Comparison of ENCODE assay signal across 7 cellular contexts in the genomic region with DNA sequence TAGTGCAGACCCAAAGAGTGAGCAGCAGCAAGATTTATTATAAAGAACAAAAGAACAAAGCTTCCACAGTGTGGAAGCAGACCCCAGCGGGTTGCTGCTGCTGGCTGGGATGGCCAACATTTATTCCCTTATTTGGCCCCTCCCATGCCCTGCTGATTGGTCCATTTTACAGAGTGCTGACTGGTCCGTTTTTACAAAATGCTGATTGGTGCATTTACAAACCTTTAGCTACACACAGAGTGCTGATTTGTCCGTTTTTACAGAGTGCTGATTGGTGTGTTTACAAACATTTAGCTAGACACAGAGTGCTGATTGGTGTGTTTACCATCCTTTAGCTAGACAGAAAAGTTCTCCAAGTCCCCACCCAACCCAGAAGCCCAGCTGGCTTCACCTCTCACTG.
DNase-seq lines count a peak whose midpoint lies in the region; ATAC-seq, FAIRE-seq and TF ChIP-seq lines count a peak whose summit lies in the region.
"Not testable (repeated sequence)": the region's sequence is repeated elsewhere in the genome, so short reads cannot be mapped to it uniquely, and the experiment has no call there.

No MANE protein-coding gene starts in this region.

- not testable (repeated sequence) for H3K4me3 Mint-ChIP-seq in CD14-positive monocyte; activated CD4-positive, alpha-beta T cell treated with anti-CD3 and anti-CD28 coated beads, Interleukin-2, amount 10 ng/mL, durations not matched to agents 7 days and 5 days
- peak overlapping the region; percentile 86 for H3K4me3 Mint-ChIP-seq in activated naive CD8-positive, alpha-beta T cell

- not testable (repeated sequence) for H3K9ac ChIP-seq in GM23248; OCI-LY3 (ENCODE audit: low read length); HepG2 (ENCODE audit: insufficient read depth, low read depth, low read length); neuronal stem cell (ENCODE audit: low read depth, low read length, poor library complexity)

- H4K8ac ChIP-seq in neuronal stem cell (ENCODE audit: low read depth, low read length), result not testable (repeated sequence)

- not testable (repeated sequence) for H3K9me3 ChIP-seq in GM23248 (ENCODE audit: low read depth); OCI-LY3 (ENCODE audit: insufficient read depth, low read length); HepG2 (ENCODE audit: low read length); neuronal stem cell (replicated peaks in 1 of 2; ENCODE audit: control insufficient read depth in 2 of 2, insufficient read depth in 1 of 2, low read depth in 1 of 2, low read length in 2 of 2)

- 28 to 42% methylated on average over 3 of the region's 3 CpGs for WGBS in GM23248 (ENCODE audit: low coverage in 1 of 2, low lambda C conversion rate in 2 of 2, missing lambda C conversion rate in 2 of 2), 2 experiments
- WGBS in HepG2 (ENCODE audit: low lambda C conversion rate), result 59% methylated on average over 3 of the region's 3 CpGs
- WGBS in neuronal stem cell (ENCODE audit: extremely low coverage in 2 of 2, insufficient read length in 2 of 2, insufficient replicate concordance in 1 of 2), 2 donors, result no CpG with 5 or more reads among the region's 3 CpGs

- not testable (repeated sequence) for TF ChIP-seq EP300 in HepG2 (IDR thresholded peaks at IDR 0.05; ENCODE audit: low read depth in 2 of 2, low read length in 2 of 2); HepG2 (CRISPR knock-in tag; IDR thresholded peaks at IDR 0.05; ENCODE audit: borderline replicate concordance)

- DNase-seq in CD14-positive monocyte (ENCODE audit: low spot score); GM23248; activated CD4-positive, alpha-beta T cell treated with anti-CD3 and anti-CD28 coated beads, Interleukin-2, amount 10 ng/mL, durations not matched to agents 7 days and 5 days; HepG2 (ENCODE audit: low spot score); neuronal stem cell (ENCODE audit: low spot score): not testable (repeated sequence)

- not testable (repeated sequence) for H3K27me3 Mint-ChIP-seq in CD14-positive monocyte (ENCODE audit: low read depth in 3 of 3); activated CD4-positive, alpha-beta T cell treated with anti-CD3 and anti-CD28 coated beads, Interleukin-2, amount 10 ng/mL, durations not matched to agents 7 days and 5 days; activated naive CD8-positive, alpha-beta T cell

- H4K91ac ChIP-seq in neuronal stem cell (ENCODE audit: low read depth, low read length, poor library complexity), result not testable (repeated sequence)

- H3K36me3 ChIP-seq in GM23248 (ENCODE audit: low read depth); OCI-LY3 (replicated peaks; ENCODE audit: low read depth, low read length); HepG2 (replicated peaks in 1 of 2; ENCODE audit: control insufficient read depth in 1 of 2, insufficient read depth in 2 of 2, low read length in 2 of 2); neuronal stem cell (replicated peaks in 1 of 2; ENCODE audit: control insufficient read depth in 2 of 2, insufficient read depth in 2 of 2, low read length in 2 of 2): not testable (repeated sequence)

- H3F3A ChIP-seq in GM23248 (ENCODE audit: insufficient read depth), result not testable (repeated sequence)

- intact Hi-C loops in CD14-positive monocyte (cut with micrococcal nuclease), result loop anchor here in 1 of 2 donors (10.0 kb wide), 1 partner anchor 575 kb away; a partner anchor contains a TSS
- intact Hi-C loops in HepG2 (cut with micrococcal nuclease; ENCODE audit: unreplicated experiment), result loop anchor here (5.0 kb wide), 1 partner anchor 187 kb away; no protein-coding TSS in a partner anchor

- not testable (repeated sequence) for H2BK12ac ChIP-seq in neuronal stem cell (ENCODE audit: low read length)

- not testable (repeated sequence) for H2BK5ac ChIP-seq in neuronal stem cell (ENCODE audit: low read length)

- H3K4me3 ChIP-seq in GM23248; HepG2 (replicated peaks in 1 of 3; ENCODE audit: insufficient read depth in 1 of 3, low read depth in 2 of 3, low read length in 3 of 3); neuronal stem cell (ENCODE audit: low read length in 2 of 2): not testable (repeated sequence)
- peak overlapping the region; percentile 70; the same call in 1 of the 2 replicates for H3K4me3 ChIP-seq in OCI-LY3 (ENCODE audit: low read length)

- in situ Hi-C loops in GM23248 (cut with MboI); HepG2 (cut with HindIII; ENCODE audit: extremely low pct_ligation_motif_present, low pct_unique_long_range_greater_than_20kb): not testable (repeated sequence)

- TF ChIP-seq POLR2A in HepG2 (IDR thresholded peaks at IDR 0.05; ENCODE audit: insufficient read depth in 1 of 2, low read depth in 2 of 2, low read length in 2 of 2), result not testable (repeated sequence)

- not testable (repeated sequence) for H3K9me2 ChIP-seq in GM23248 (ENCODE audit: insufficient read depth)

- H2BK15ac ChIP-seq in neuronal stem cell (ENCODE audit: low read length), result not testable (repeated sequence)

- TF ChIP-seq CTCF in CD14-positive monocyte (IDR thresholded peaks at IDR 0.05); OCI-LY3 (IDR thresholded peaks at IDR 0.05; ENCODE audit: low read depth, low read length); HepG2 (CRISPR knock-in tag; IDR thresholded peaks at IDR 0.05): not testable (repeated sequence)

- not testable (repeated sequence) for H3K79me2 ChIP-seq in GM23248 (ENCODE audit: insufficient read depth); OCI-LY3 (ENCODE audit: low read length); HepG2 (ENCODE audit: insufficient read depth, low read length)

- H3K4me1 Mint-ChIP-seq in CD14-positive monocyte, result not testable (repeated sequence)
- H3K4me1 Mint-ChIP-seq in activated CD4-positive, alpha-beta T cell treated with anti-CD3 and anti-CD28 coated beads, Interleukin-2, amount 10 ng/mL, durations not matched to agents 7 days and 5 days, result peaks cover 15% of the 10 kb centered on the region
- peaks cover 23% of the 10 kb centered on the region for H3K4me1 Mint-ChIP-seq in activated naive CD8-positive, alpha-beta T cell (ENCODE audit: low read depth)

- not testable (repeated sequence) for BruUV-seq in HepG2 (replicated peaks; lab: Mats Ljungman, UMichigan)

- not testable (repeated sequence) for H2AK5ac ChIP-seq in neuronal stem cell (ENCODE audit: low read depth, low read length)

- ATAC-seq in HepG2, result not testable (repeated sequence)

- H2AFZ ChIP-seq in GM23248 (peak overlapping the region; percentile 89), OCI-LY3 (ENCODE audit: low read depth, low read length) (peak overlapping the region; percentile 90), neuronal stem cell (ENCODE audit: low read length) (peak overlapping the region; percentile 25)
- H2AFZ ChIP-seq in HepG2 (ENCODE audit: low read length), result not testable (repeated sequence)

- H4K20me1 ChIP-seq in GM23248 (ENCODE audit: insufficient read depth); OCI-LY3 (ENCODE audit: insufficient read depth, low read length); HepG2 (ENCODE audit: insufficient read depth, low read length): not testable (repeated sequence)

- not testable (repeated sequence) for H3K23ac ChIP-seq in neuronal stem cell (ENCODE audit: low read depth, low read length, poor library complexity)

- not testable (repeated sequence) for H3K4me2 ChIP-seq in GM23248 (ENCODE audit: unreplicated experiment); neuronal stem cell (ENCODE audit: insufficient read depth, low read length, poor library complexity, severe bottlenecking)
- peak overlapping the region; percentile 72; the same call in 1 of the 2 replicates for H3K4me2 ChIP-seq in OCI-LY3 (ENCODE audit: low read length)
- peak overlapping the region; percentile 65; the same call in 1 of the 2 replicates for H3K4me2 ChIP-seq in HepG2 (ENCODE audit: low read depth, low read length)

- H3K14ac ChIP-seq in neuronal stem cell (ENCODE audit: low read length), result not testable (repeated sequence)

- H3K27ac Mint-ChIP-seq in CD14-positive monocyte, result peak overlapping the region in 4 of 7 donors; percentile 45 to 95 (median 92)
- H3K27ac Mint-ChIP-seq in activated CD4-positive, alpha-beta T cell treated with anti-CD3 and anti-CD28 coated beads, Interleukin-2, amount 10 ng/mL, durations not matched to agents 7 days and 5 days, result peak overlapping the region; percentile 92
- peak overlapping the region; percentile 36 for H3K27ac Mint-ChIP-seq in activated naive CD8-positive, alpha-beta T cell

- FAIRE-seq in HepG2 (lab: Jason Lieb, UNC), result not testable (repeated sequence)

- not testable (repeated sequence) for H3K79me1 ChIP-seq in neuronal stem cell (ENCODE audit: low read depth, low read length)

- not testable (repeated sequence) for H3K4me1 ChIP-seq in GM23248 (ENCODE audit: insufficient read depth); HepG2 (ENCODE audit: insufficient read depth, low read length); neuronal stem cell (ENCODE audit: control insufficient read depth in 2 of 2, insufficient read depth in 1 of 2, low read depth in 1 of 2, low read length in 2 of 2)
- H3K4me1 ChIP-seq in OCI-LY3 (ENCODE audit: low read length), result peaks cover 14% of the 10 kb centered on the region

- POLR2A ChIA-PET in activated CD4-positive, alpha-beta T cell treated with anti-CD3 and anti-CD28 coated beads, Interleukin-2, amount 10 ng/mL, durations not matched to agents 7 days and 5 days (lab: Charles Lee); HepG2 (lab: Yijun Ruan, JAX): not testable (repeated sequence)

- not testable (repeated sequence) for H3K18ac ChIP-seq in neuronal stem cell (ENCODE audit: low read length)

- H2BK120ac ChIP-seq in neuronal stem cell (ENCODE audit: low read depth, low read length), result not testable (repeated sequence)

- peaks cover 0 to 11% (median 6%) of the 10 kb centered on the region in 7 donors for H3K9me3 Mint-ChIP-seq in CD14-positive monocyte
- not testable (repeated sequence) for H3K9me3 Mint-ChIP-seq in activated CD4-positive, alpha-beta T cell treated with anti-CD3 and anti-CD28 coated beads, Interleukin-2, amount 10 ng/mL, durations not matched to agents 7 days and 5 days; activated naive CD8-positive, alpha-beta T cell (ENCODE audit: low read depth)

- H3K27me3 ChIP-seq in GM23248 (replicated peaks; ENCODE audit: insufficient read depth); OCI-LY3 (ENCODE audit: low read depth, low read length); HepG2 (ENCODE audit: control insufficient read depth in 1 of 2, insufficient read depth in 2 of 2, low read length in 2 of 2); neuronal stem cell (ENCODE audit: control insufficient read depth in 3 of 3, insufficient read depth in 3 of 3, low read depth in 1 of 3, low read length in 3 of 3): not testable (repeated sequence)

- not testable (repeated sequence) for H3K27ac ChIP-seq in GM23248; OCI-LY3 (ENCODE audit: low read length); HepG2 (ENCODE audit: extremely low read length, insufficient read depth, low read length); neuronal stem cell (replicated peaks; ENCODE audit: low read length)

- CTCF ChIA-PET in activated CD4-positive, alpha-beta T cell treated with anti-CD3 and anti-CD28 coated beads, Interleukin-2, amount 10 ng/mL, durations not matched to agents 7 days and 5 days (lab: Charles Lee); HepG2 (lab: Yijun Ruan, JAX; ENCODE audit: low intra/inter-chr PET ratio, low total read pairs): not testable (repeated sequence)

- H3K36me3 Mint-ChIP-seq in CD14-positive monocyte; activated CD4-positive, alpha-beta T cell treated with anti-CD3 and anti-CD28 coated beads, Interleukin-2, amount 10 ng/mL, durations not matched to agents 7 days and 5 days (ENCODE audit: low read depth); activated naive CD8-positive, alpha-beta T cell: not testable (repeated sequence)

- not testable (repeated sequence) for H3K4ac ChIP-seq in neuronal stem cell (ENCODE audit: low read length)

- TF ChIP-seq RAD21 in HepG2 (CRISPR knock-in tag; IDR thresholded peaks at IDR 0.05), result not testable (repeated sequence)

Comparison
In these comparisons a context has a peak if more than half of its experiments do, and no peak if none do; other contexts are left out.
1. H3K27ac Mint-ChIP-seq: peak in every context shown above with its lines; median percentile 92 in activated CD4-positive, alpha-beta T cell treated with anti-CD3 and anti-CD28 coated beads, Interleukin-2, amount 10 ng/mL, durations not matched to agents 7 days and 5 days; 92 in CD14-positive monocyte; 36 in activated naive CD8-positive, alpha-beta T cell.